ENCODE assay signal across 13 cellular contexts in genomic region chr19:50356691-50357177, GRCh38. TPM values are rescaled to one million over a fixed set of nuclear protein-coding genes. Genes with fewer than 3 reads are reported as not detected.
DNase-seq lines count a peak whose midpoint lies in the region; ATAC-seq and TF ChIP-seq lines count a peak whose summit lies in the region.
"Had no signal": no experiment of that assay in that cellular context is flagged by ENCODE, and none has a peak within 500 bp of the region (broad histone marks: within the 10 kb centered on the region; RNA-seq: fewer than 3 reads in every experiment).

No MANE protein-coding gene starts in this region.

- no peak for DNase-seq in activated T-cell treated with anti-CD3 and anti-CD28 coated beads, Interleukin-2, amount 50 U/mL, for 24 hours
- no peak for DNase-seq in activated T-cell treated with anti-CD3 and anti-CD28 coated beads, Interleukin-2, amount 50 U/mL, for 1 hour
- DNase-seq in fibroblast of lung (ENCODE audit: low read depth in 2 of 2) (no peak), body of pancreas (no peak), COR-L47 (lab: John Stamatoyannopoulos, UW) (no peak)
- no peak for DNase-seq in stimulated activated CD4-positive, alpha-beta T cell treated with anti-CD3 and anti-CD28 coated beads, Interleukin-2, amount 100 ng/mL, for 48 hours

- H3K4me3 Mint-ChIP-seq in activated T-cell treated with anti-CD3 and anti-CD28 coated beads, Interleukin-2, amount 50 U/mL, for 24 hours, result peak overlapping the region; percentile 82
- H3K4me3 Mint-ChIP-seq: WTC11 had no signal

- peaks cover 36% of the 10 kb centered on the region for H3K36me3 Mint-ChIP-seq in activated T-cell treated with anti-CD3 and anti-CD28 coated beads, Interleukin-2, amount 50 U/mL, for 24 hours (ENCODE audit: low read depth)
- H3K36me3 Mint-ChIP-seq: WTC11 had no signal

- H4K20me1 ChIP-seq in SU-DHL-6 (ENCODE audit: low read depth, low read length) (no peaks in the 10 kb centered on the region), fibroblast of lung (ENCODE audit: control insufficient read depth, extremely low read depth, insufficient read depth, low read length) (no peaks in the 10 kb centered on the region)

- H3F3A ChIP-seq in SU-DHL-6 (ENCODE audit: insufficient read depth), result peaks cover 4% of the 10 kb centered on the region; the same call in 1 of the 2 replicates

- H3K79me2 ChIP-seq in SU-DHL-6 (ENCODE audit: insufficient read depth, low read length) (no peaks in the 10 kb centered on the region), fibroblast of lung (ENCODE audit: control insufficient read depth, insufficient read depth, low read length) (no peaks in the 10 kb centered on the region)

- H3K4me1 ChIP-seq in fibroblast of lung (ENCODE audit: control insufficient read depth, extremely low read depth, insufficient read depth, low read length) (no peaks in the 10 kb centered on the region), subcutaneous abdominal adipose tissue (ENCODE audit: control insufficient read depth in 5 of 5, insufficient read depth in 5 of 5, low read length in 5 of 5) (peaks cover 0 to 20% (median 17%) of the 10 kb centered on the region in 5 donors), body of pancreas (peaks cover 17% of the 10 kb centered on the region)
- H3K4me1 ChIP-seq: adrenal gland, testis had no signal

- H2AFZ ChIP-seq in SU-DHL-6 (ENCODE audit: low read depth, low read length, severe bottlenecking) (peak overlapping the region; percentile 80), fibroblast of lung (ENCODE audit: low read length) (no peak overlapping the region)

- H3K9me3 Mint-ChIP-seq in activated T-cell treated with anti-CD3 and anti-CD28 coated beads, Interleukin-2, amount 50 U/mL, for 24 hours, result peaks cover 12% of the 10 kb centered on the region

- intact Hi-C loops in body of pancreas (cut with DNase I), result no loop called here

- H3K9me2 ChIP-seq in SU-DHL-6 (replicated peaks; ENCODE audit: insufficient read depth, low read length), result no peaks in the 10 kb centered on the region

- H3K4me2 ChIP-seq in SU-DHL-6 (ENCODE audit: low read depth, low read length, poor library complexity, severe bottlenecking) (peak overlapping the region; percentile 83), fibroblast of lung (ENCODE audit: extremely low read depth, insufficient read depth, low read length) (peak overlapping the region; percentile 54)

- H3K9me3 ChIP-seq in SU-DHL-6 (ENCODE audit: insufficient read depth, low read length), result no peaks in the 10 kb centered on the region
- no peaks in the 10 kb centered on the region for H3K9me3 ChIP-seq in fibroblast of lung (ENCODE audit: control insufficient read depth, insufficient read depth, low read depth, low read length)
- H3K9me3 ChIP-seq in subcutaneous abdominal adipose tissue (ENCODE audit: control insufficient read depth in 5 of 5, low read length in 5 of 5), result no peaks in the 10 kb centered on the region
- H3K9me3 ChIP-seq in body of pancreas, result no peaks in the 10 kb centered on the region
- H3K9me3 ChIP-seq: adrenal gland, heart right ventricle, testis had no signal

- peaks cover 47% of the 10 kb centered on the region for H3K4me1 Mint-ChIP-seq in activated T-cell treated with anti-CD3 and anti-CD28 coated beads, Interleukin-2, amount 50 U/mL, for 24 hours (ENCODE audit: low read depth)

- no peak for ATAC-seq in body of pancreas

- H3K4me3 ChIP-seq in SU-DHL-6 (ENCODE audit: insufficient read depth, low read length, poor library complexity, severe bottlenecking) (peak overlapping the region; percentile 54), fibroblast of lung (replicated peaks in 1 of 4; ENCODE audit: control extremely low read depth in 1 of 4, insufficient read depth in 1 of 4, low read depth in 3 of 4, low read length in 4 of 4) (no peak overlapping the region), subcutaneous abdominal adipose tissue (ENCODE audit: low read depth in 1 of 5, low read length in 5 of 5) (peak overlapping the region in 3 of 5 donors; percentile 69 to 88 (median 72)), body of pancreas (no peak overlapping the region)

- H3K27me3 ChIP-seq in SU-DHL-6 (ENCODE audit: low read length) (no peaks in the 10 kb centered on the region), fibroblast of lung (ENCODE audit: control insufficient read depth, insufficient read depth, low read length) (no peaks in the 10 kb centered on the region), subcutaneous abdominal adipose tissue (ENCODE audit: control insufficient read depth in 5 of 5, insufficient read depth in 4 of 5, low read length in 5 of 5) (peaks cover 0 to 4% (median 0%) of the 10 kb centered on the region in 5 donors), body of pancreas (no peaks in the 10 kb centered on the region)
- H3K27me3 ChIP-seq: adrenal gland, heart right ventricle, testis had no signal

- peak overlapping the region; percentile 85 for H3K27ac ChIP-seq in SU-DHL-6 (ENCODE audit: low read depth, low read length)
- H3K27ac ChIP-seq in fibroblast of lung (ENCODE audit: insufficient read depth, low read length), result no peak overlapping the region
- no peak overlapping the region for H3K27ac ChIP-seq in subcutaneous abdominal adipose tissue (ENCODE audit: low read depth, low read length)
- peak overlapping the region in 2 of 4 donors; percentile 85 to 89 for H3K27ac ChIP-seq in body of pancreas

- TF ChIP-seq CTCF in SU-DHL-6 (IDR thresholded peaks at IDR 0.05; ENCODE audit: insufficient read depth, low read length, poor library complexity, severe bottlenecking) (no peak), fibroblast of lung (conservative IDR thresholded peaks at IDR 0.05 in 1 of 2, IDR thresholded peaks at IDR 0.05 in 1 of 2; ENCODE audit: low read depth in 1 of 2, low read length in 2 of 2) (no peak), body of pancreas (IDR thresholded peaks at IDR 0.05) (no peak)

- H3K9ac ChIP-seq in SU-DHL-6 (ENCODE audit: low read length), result peak overlapping the region; percentile 68
- no peak overlapping the region for H3K9ac ChIP-seq in fibroblast of lung (ENCODE audit: insufficient read depth, low read length)
- H3K9ac ChIP-seq in subcutaneous abdominal adipose tissue (ENCODE audit: low read length in 5 of 5), result no peak overlapping the region

- no peak for TF ChIP-seq POLR2A in body of pancreas (IDR thresholded peaks at IDR 0.05)

- no peaks in the 10 kb centered on the region for H3K27me3 Mint-ChIP-seq in activated T-cell treated with anti-CD3 and anti-CD28 coated beads, Interleukin-2, amount 50 U/mL, for 24 hours

- peak overlapping the region; percentile 95 for H3K27ac Mint-ChIP-seq in activated T-cell treated with anti-CD3 and anti-CD28 coated beads, Interleukin-2, amount 50 U/mL, for 24 hours
- H3K27ac Mint-ChIP-seq: WTC11 had no signal

- H3K36me3 ChIP-seq in SU-DHL-6 (ENCODE audit: low read length) (no peaks in the 10 kb centered on the region), fibroblast of lung (ENCODE audit: control insufficient read depth, insufficient read depth, low read length) (no peaks in the 10 kb centered on the region), subcutaneous abdominal adipose tissue (ENCODE audit: control insufficient read depth in 5 of 5, insufficient read depth in 5 of 5, low read length in 5 of 5) (no peaks in the 10 kb centered on the region), body of pancreas (replicated peaks in 1 of 2; ENCODE audit: insufficient read depth in 1 of 2, low read depth in 2 of 2) (no peaks in the 10 kb centered on the region)
- H3K36me3 ChIP-seq: adrenal gland, heart right ventricle had no signal

- 28 to 34% methylated on average over 13 of the region's 13 CpGs for WGBS in body of pancreas, 2 donors

RNA-seq across cellular contexts. Expression of gene NAPSA, which starts 8.7 kb away (rescaled TPM):
- total RNA-seq in fibroblast of lung (under 0.01 and 0.17 TPM in 2 replicates), body of pancreas (1 to 10 TPM; 1.8 to 2.3 TPM)
- polyA plus RNA-seq in fibroblast of lung, result 0.03 and 0.15 TPM in 2 replicates
- polyA plus RNA-seq in fibroblast of lung (2012), result 0.05 and 0.06 TPM in 2 replicates
- not detected in 2 replicates for polyA minus RNA-seq in fibroblast of lung (ENCODE audit: low replicate concordance)
- total RNA-seq: NCI-H460 had no signal

RNA-seq across cellular contexts. Expression of gene NR1H2, which starts 19.5 kb away (rescaled TPM):
- total RNA-seq in fibroblast of lung (75.5 and 82.4 TPM in 2 replicates), body of pancreas (10 to 100 TPM; 43.2 to 50.1 TPM)
- polyA plus RNA-seq in fibroblast of lung, result 30.3 and 30.4 TPM in 2 replicates
- polyA plus RNA-seq in fibroblast of lung (2012), result 48.3 and 49.2 TPM in 2 replicates
- polyA minus RNA-seq in fibroblast of lung (ENCODE audit: low replicate concordance), result 55.8 and 59.2 TPM in 2 replicates

RNA-seq across cellular contexts. Expression of gene POLD1, which starts 27.4 kb away (rescaled TPM):
- total RNA-seq in fibroblast of lung, result 16.4 and 23.6 TPM in 2 replicates
- polyA plus RNA-seq in fibroblast of lung, result 4.0 and 10.1 TPM in 2 replicates
- polyA plus RNA-seq in fibroblast of lung (2012), result 9.7 and 28.7 TPM in 2 replicates
- polyA minus RNA-seq in fibroblast of lung (ENCODE audit: low replicate concordance), result 14.4 and 25.1 TPM in 2 replicates
- total RNA-seq in body of pancreas, result 10 to 100 TPM; 13.2 to 13.8 TPM

RNA-seq across cellular contexts. Expression of gene KCNC3, which starts 27.6 kb away (rescaled TPM):
- total RNA-seq in fibroblast of lung, result under 0.01 TPM in 1 of 2 replicates, not detected in the other
- 0.01 TPM in 2 replicates for polyA plus RNA-seq in fibroblast of lung
- 0.03 and 0.13 TPM in 2 replicates for polyA plus RNA-seq in fibroblast of lung (2012)
- not detected in 2 replicates for polyA minus RNA-seq in fibroblast of lung (ENCODE audit: low replicate concordance)
- 1 to 10 TPM; 1.8 to 6.3 TPM for total RNA-seq in body of pancreas

Comparison
In these comparisons a context has a peak if more than half of its experiments do, and no peak if none do; other contexts are left out.
1. H3K4me3 ChIP-seq: peak in SU-DHL-6 (single experiment) and subcutaneous abdominal adipose tissue (3 of 5); none in fibroblast of lung (0 of 4) and body of pancreas (0 of 2).